ENCODE assay signal across 14 cellular contexts in the genomic region with DNA sequence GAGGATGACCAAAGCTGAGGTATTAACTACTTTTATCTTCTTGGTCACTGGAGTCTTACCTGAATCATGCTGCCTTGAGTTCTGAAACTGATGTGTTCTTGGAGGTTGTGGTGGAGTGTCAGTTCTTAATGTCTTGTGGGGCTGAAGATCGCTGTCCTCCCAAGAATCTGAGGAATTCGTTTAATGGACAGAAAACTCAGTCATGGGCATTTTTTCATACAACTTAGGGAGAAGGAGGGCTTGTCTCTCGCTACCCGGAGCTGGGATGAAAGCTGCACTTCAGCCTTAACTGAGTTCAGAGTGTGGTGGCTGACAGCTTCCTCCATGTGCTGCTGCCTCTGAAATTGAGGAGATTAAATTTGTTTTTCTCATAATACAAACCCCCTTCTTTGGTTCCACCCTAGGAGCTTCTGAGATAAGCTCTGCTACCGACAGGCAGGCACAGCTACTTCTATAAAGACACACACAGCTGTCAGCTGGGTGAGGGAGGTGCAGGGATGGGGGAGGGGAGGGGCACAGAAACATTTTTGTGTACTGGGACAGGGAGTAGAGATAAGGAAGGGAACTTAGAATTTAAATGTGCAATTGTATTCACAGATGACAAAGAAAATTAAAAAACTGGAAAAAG. TPM values are rescaled to one million over a fixed set of nuclear protein-coding genes. Genes with fewer than 3 reads are reported as not detected.
DNase-seq lines count a peak whose midpoint lies in the region; ATAC-seq and TF ChIP-seq lines count a peak whose summit lies in the region.
"Had no signal": no experiment of that assay in that cellular context is flagged by ENCODE, and none has a peak within 500 bp of the region (broad histone marks: within the 10 kb centered on the region; RNA-seq: fewer than 3 reads in every experiment).

No MANE protein-coding gene starts in this region.

- H3K4me1 ChIP-seq in cardiac muscle cell (ENCODE audit: low read depth): peaks cover 27% of the 10 kb centered on the region
- H3K4me1 ChIP-seq: left lung had no signal

- no peaks in the 10 kb centered on the region for H3K27me3 ChIP-seq in cardiac muscle cell
- H3K27me3 ChIP-seq: left lung, transverse colon had no signal

- H3K36me3 ChIP-seq in cardiac muscle cell: peaks cover 17% of the 10 kb centered on the region
- H3K36me3 ChIP-seq: transverse colon had no signal

- H3K27ac Mint-ChIP-seq in WTC11: peak overlapping the region; percentile 82
- peak overlapping the region; percentile 31 for H3K27ac Mint-ChIP-seq in type B pancreatic cell
- no peak overlapping the region for H3K27ac Mint-ChIP-seq in activated T-helper 17 cell treated with anti-CD3 and anti-CD28 coated beads, Interleukin-2, amount 50 U/mL, for 72 hours

- H3K4me3 ChIP-seq in cardiac muscle cell: no peak overlapping the region
- H3K4me3 ChIP-seq: left lung, transverse colon had no signal

- H3K9me3 Mint-ChIP-seq in WTC11 (no peaks in the 10 kb centered on the region), type B pancreatic cell (no peaks in the 10 kb centered on the region)
- H3K9me3 Mint-ChIP-seq in activated T-helper 17 cell treated with anti-CD3 and anti-CD28 coated beads, Interleukin-2, amount 50 U/mL, for 72 hours: no peaks in the 10 kb centered on the region

- intact Hi-C loops in Right ventricle myocardium inferior (cut with DNase I): loop anchor here (5.0 kb wide), 1 partner anchor 33 kb away; the partner anchor contains the start of gene RBBP7

- CTCF ChIA-PET in WTC11 (lab: Charles Lee): interaction anchor here (1.4 to 1.9 kb wide), 3 partner anchors 13 to 207 kb away, joined by 3 to 6 read pairs (median 5); no protein-coding TSS in a partner anchor

- DNase-seq in cardiac muscle cell (ENCODE audit: low read depth in 1 of 2, low spot score in 1 of 2) (no peak), Right ventricle myocardium inferior (ENCODE audit: missing footprints) (no peak), WTC11 (ENCODE audit: low spot score) (no peak), kidney tubule cell (ENCODE audit: low spot score) (peak; percentile 7), type B pancreatic cell (ENCODE audit: extremely low spot score, unreplicated experiment) (no peak), NAMALWA (ENCODE audit: low spot score) (no peak)
- DNase-seq: cortex of kidney, foreskin melanocyte, left lung, NCI-H1694 had no signal

- H3K27me3 Mint-ChIP-seq in WTC11 (ENCODE audit: low read depth) (no peaks in the 10 kb centered on the region), type B pancreatic cell (no peaks in the 10 kb centered on the region)
- H3K27me3 Mint-ChIP-seq in activated T-helper 17 cell treated with anti-CD3 and anti-CD28 coated beads, Interleukin-2, amount 50 U/mL, for 72 hours: no peaks in the 10 kb centered on the region

- POLR2A ChIA-PET in WTC11 (lab: Charles Lee): interaction anchor here (0.8 kb wide), 1 partner anchor 16 kb away, joined by 3 read pairs; no protein-coding TSS in a partner anchor

- H3K4me3 Mint-ChIP-seq in WTC11 (no peak overlapping the region), type B pancreatic cell (no peak overlapping the region)
- no peak overlapping the region for H3K4me3 Mint-ChIP-seq in activated T-helper 17 cell treated with anti-CD3 and anti-CD28 coated beads, Interleukin-2, amount 50 U/mL, for 72 hours

- H3K27ac ChIP-seq in cardiac muscle cell: peak overlapping the region; percentile 90
- H3K27ac ChIP-seq: C4-2B, left lung had no signal

- no peak for TF ChIP-seq CTCF in cardiac muscle cell (IDR thresholded peaks at IDR 0.05; ENCODE audit: low read depth, low read length)
- TF ChIP-seq CTCF in WTC11 (IDR thresholded peaks at IDR 0.05): no peak
- no peak for TF ChIP-seq CTCF in type B pancreatic cell (conservative IDR thresholded peaks at IDR 0.05)

- peaks cover 41% of the 10 kb centered on the region for H3K36me3 Mint-ChIP-seq in WTC11
- H3K36me3 Mint-ChIP-seq in type B pancreatic cell: peaks cover 55% of the 10 kb centered on the region
- peaks cover 90% of the 10 kb centered on the region for H3K36me3 Mint-ChIP-seq in activated T-helper 17 cell treated with anti-CD3 and anti-CD28 coated beads, Interleukin-2, amount 50 U/mL, for 72 hours (ENCODE audit: low read depth)

- no peak for ATAC-seq in Right ventricle myocardium inferior
- ATAC-seq in WTC11: no peak
- no peak for ATAC-seq in GM19328 (IDR thresholded peaks at IDR 0.05; ENCODE audit: unreplicated experiment)
- no peak for ATAC-seq in activated T-helper 17 cell treated with anti-CD3 and anti-CD28 coated beads, Interleukin-2, amount 50 U/mL, for 72 hours (replicated peaks)

- peaks cover 51% of the 10 kb centered on the region for H3K4me1 Mint-ChIP-seq in WTC11
- peaks cover 35% of the 10 kb centered on the region for H3K4me1 Mint-ChIP-seq in type B pancreatic cell (ENCODE audit: unreplicated experiment)
- H3K4me1 Mint-ChIP-seq in activated T-helper 17 cell treated with anti-CD3 and anti-CD28 coated beads, Interleukin-2, amount 50 U/mL, for 72 hours: no peaks in the 10 kb centered on the region

- H3K9me3 ChIP-seq in cardiac muscle cell (ENCODE audit: low read depth): no peaks in the 10 kb centered on the region
- H3K9me3 ChIP-seq: left lung, transverse colon had no signal

TF ChIP-seq in WTC11, 78 proteins besides CTCF, POLR2A, EP300 and RAD21 (continues in another document):
- TF ChIP-seq ZNF671 (CRISPR knock-in tag; IDR thresholded peaks at IDR 0.05) (no peak), ATF6 (CRISPR knock-in tag; IDR thresholded peaks at IDR 0.05) (no peak), ZNF232 (CRISPR knock-in tag; IDR thresholded peaks at IDR 0.05) (no peak), ATF2 (CRISPR knock-in tag; IDR thresholded peaks at IDR 0.05; ENCODE audit: borderline replicate concordance, low read depth) (no peak)
- TF ChIP-seq, protein P1, sequence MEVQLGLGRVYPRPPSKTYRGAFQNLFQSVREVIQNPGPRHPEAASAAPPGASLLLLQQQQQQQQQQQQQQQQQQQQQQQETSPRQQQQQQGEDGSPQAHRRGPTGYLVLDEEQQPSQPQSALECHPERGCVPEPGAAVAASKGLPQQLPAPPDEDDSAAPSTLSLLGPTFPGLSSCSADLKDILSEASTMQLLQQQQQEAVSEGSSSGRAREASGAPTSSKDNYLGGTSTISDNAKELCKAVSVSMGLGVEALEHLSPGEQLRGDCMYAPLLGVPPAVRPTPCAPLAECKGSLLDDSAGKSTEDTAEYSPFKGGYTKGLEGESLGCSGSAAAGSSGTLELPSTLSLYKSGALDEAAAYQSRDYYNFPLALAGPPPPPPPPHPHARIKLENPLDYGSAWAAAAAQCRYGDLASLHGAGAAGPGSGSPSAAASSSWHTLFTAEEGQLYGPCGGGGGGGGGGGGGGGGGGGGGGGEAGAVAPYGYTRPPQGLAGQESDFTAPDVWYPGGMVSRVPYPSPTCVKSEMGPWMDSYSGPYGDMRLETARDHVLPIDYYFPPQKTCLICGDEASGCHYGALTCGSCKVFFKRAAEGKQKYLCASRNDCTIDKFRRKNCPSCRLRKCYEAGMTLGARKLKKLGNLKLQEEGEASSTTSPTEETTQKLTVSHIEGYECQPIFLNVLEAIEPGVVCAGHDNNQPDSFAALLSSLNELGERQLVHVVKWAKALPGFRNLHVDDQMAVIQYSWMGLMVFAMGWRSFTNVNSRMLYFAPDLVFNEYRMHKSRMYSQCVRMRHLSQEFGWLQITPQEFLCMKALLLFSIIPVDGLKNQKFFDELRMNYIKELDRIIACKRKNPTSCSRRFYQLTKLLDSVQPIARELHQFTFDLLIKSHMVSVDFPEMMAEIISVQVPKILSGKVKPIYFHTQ (CRISPR knock-in tag; IDR thresholded peaks at IDR 0.05): no peak

RNA-seq across cellular contexts. Expression of gene RBBP7, which starts 30.8 kb away (rescaled TPM):
- total RNA-seq in cardiac muscle cell (176 and 231 TPM in 2 replicates), Right ventricle myocardium inferior (108 TPM), WTC11 (2021) (113 to 120 TPM (median 118 TPM) in 3 replicates), type B pancreatic cell (ENCODE audit: low replicate concordance) (157 and 202 TPM in 2 replicates)
- 448 and 459 TPM in 2 replicates for polyA plus RNA-seq in cardiac muscle cell
- total RNA-seq in activated T-helper 17 cell treated with anti-CD3 and anti-CD28 coated beads, Interleukin-2, amount 50 U/mL, for 72 hours: 100 to 1,000 TPM; 159 to 187 TPM

RNA-seq across cellular contexts. Expression of gene TXLNG, which starts 53.1 kb away (rescaled TPM):
- total RNA-seq in cardiac muscle cell (10.0 and 16.8 TPM in 2 replicates), Right ventricle myocardium inferior (5.2 TPM), WTC11 (2021) (30.0 to 31.6 TPM (median 31.1 TPM) in 3 replicates), type B pancreatic cell (ENCODE audit: low replicate concordance) (24.5 and 27.3 TPM in 2 replicates)
- 12.4 and 16.0 TPM in 2 replicates for polyA plus RNA-seq in cardiac muscle cell
- 10 to 100 TPM; 10.0 to 15.7 TPM for total RNA-seq in activated T-helper 17 cell treated with anti-CD3 and anti-CD28 coated beads, Interleukin-2, amount 50 U/mL, for 72 hours
